ENCODE assay signal across 28 cellular contexts in the genomic region with DNA sequence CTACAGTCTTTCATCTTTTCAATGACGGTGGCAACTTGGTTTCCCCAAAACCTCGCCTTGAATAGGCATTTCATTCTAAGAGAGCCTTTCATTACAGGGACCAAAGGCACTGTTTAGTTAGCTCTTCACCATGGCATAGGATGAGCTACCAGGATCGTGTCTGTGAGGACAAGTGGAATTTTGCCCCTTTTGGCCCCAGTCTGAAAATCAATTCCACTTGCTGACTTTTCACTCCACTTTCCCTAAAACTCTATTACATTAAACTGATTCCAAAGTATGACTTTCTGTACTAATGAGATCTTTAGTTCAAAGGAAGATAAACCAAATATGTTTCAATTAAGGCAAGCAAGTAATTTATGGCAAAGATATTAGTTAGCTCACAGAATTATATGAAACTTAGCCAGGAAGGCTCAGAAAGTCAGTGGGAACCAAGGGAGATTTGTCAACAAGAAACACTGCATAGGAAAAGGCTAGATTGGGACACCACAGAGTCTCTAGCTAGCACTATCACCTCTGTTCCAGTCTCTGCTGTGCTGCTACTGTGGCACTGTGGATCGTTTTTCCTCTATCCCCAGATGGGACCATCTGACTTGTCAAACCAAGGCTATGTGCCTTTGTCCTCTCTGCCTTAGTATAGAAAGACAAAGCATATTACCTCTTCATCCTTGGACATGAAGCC.
"Had no signal": no experiment of that assay in that cellular context is flagged by ENCODE, and none has a peak within 500 bp of the region (broad histone marks: within the 10 kb centered on the region; RNA-seq: fewer than 3 reads in every experiment).

No MANE protein-coding gene starts in this region.

- H3K9me3 Mint-ChIP-seq: naive thymus-derived CD4-positive, alpha-beta T cell; nephron; neural progenitor cell; stimulated activated naive CD8-positive, alpha-beta T cell treated with anti-CD3 and anti-CD28 coated beads, Interleukin-15, amount 100 ng/mL, for 72 hours had no signal

- H3K36me3 Mint-ChIP-seq: naive thymus-derived CD4-positive, alpha-beta T cell; neural progenitor cell had no signal

- H3K4me2 ChIP-seq: neural progenitor cell had no signal

- ATAC-seq: foreskin keratinocyte; gastroesophageal sphincter; heart right ventricle; naive thymus-derived CD4-positive, alpha-beta T cell; stimulated activated naive CD8-positive, alpha-beta T cell treated with anti-CD3 and anti-CD28 coated beads, Interleukin-15, amount 100 ng/mL, for 72 hours had no signal

- FAIRE-seq: colon, endothelial cell of umbilical vein had no signal

- H3K4me3 Mint-ChIP-seq: immature natural killer cell; naive thymus-derived CD4-positive, alpha-beta T cell; nephron; neural progenitor cell; stimulated activated naive CD8-positive, alpha-beta T cell treated with anti-CD3 and anti-CD28 coated beads, Interleukin-15, amount 100 ng/mL, for 72 hours had no signal

- H3K27ac ChIP-seq: dorsolateral prefrontal cortex, esophagus muscularis mucosa, foreskin keratinocyte, gastroesophageal sphincter, heart right ventricle, neural progenitor cell, parathyroid adenoma, sigmoid colon, spleen, suprapubic skin, transverse colon, vagina had no signal

- H3K27ac Mint-ChIP-seq: immature natural killer cell; naive thymus-derived CD4-positive, alpha-beta T cell; nephron; neural progenitor cell; progenitor cell of endocrine pancreas; stimulated activated naive CD8-positive, alpha-beta T cell treated with anti-CD3 and anti-CD28 coated beads, Interleukin-15, amount 100 ng/mL, for 72 hours had no signal

- H3K4me3 ChIP-seq: dorsolateral prefrontal cortex, esophagus muscularis mucosa, gastroesophageal sphincter, heart right ventricle, neural progenitor cell, sigmoid colon, spleen, suprapubic skin, transverse colon, vagina had no signal

- H3K9me3 ChIP-seq: esophagus muscularis mucosa, gastroesophageal sphincter, heart right ventricle, sigmoid colon, spleen, suprapubic skin, transverse colon, vagina had no signal

- H3K9ac ChIP-seq: neural progenitor cell, parathyroid adenoma had no signal

- DNase-seq: dorsolateral prefrontal cortex; effector CD4-positive, alpha-beta T cell; foreskin keratinocyte; heart right ventricle; hypothalamus; immature natural killer cell; islet precursor cell; mammary epithelial cell; mesendoderm; midbrain; naive thymus-derived CD4-positive, alpha-beta T cell; sigmoid colon; spleen; stimulated activated CD4-positive, alpha-beta T cell treated with anti-CD3 and anti-CD28 coated beads, Interleukin-2, amount 100 ng/mL, for 48 hours; stimulated activated CD8-positive, alpha-beta memory T cell treated with anti-CD3 and anti-CD28 coated beads, Interleukin-4, amount 100 ng/mL, for 48 hours; stimulated activated naive CD4-positive, alpha-beta T cell; stimulated activated naive CD8-positive, alpha-beta T cell treated with anti-CD3 and anti-CD28 coated beads, Interleukin-15, amount 100 ng/mL, for 72 hours; transverse colon had no signal

- H3K4me1 ChIP-seq: esophagus muscularis mucosa, gastroesophageal sphincter, heart right ventricle, neural progenitor cell, parathyroid adenoma, sigmoid colon, spleen, suprapubic skin, transverse colon, vagina had no signal

- H3K27me3 ChIP-seq: dorsolateral prefrontal cortex, esophagus muscularis mucosa, foreskin keratinocyte, gastroesophageal sphincter, neural progenitor cell, sigmoid colon, suprapubic skin, transverse colon, vagina had no signal

- H3K36me3 ChIP-seq: esophagus muscularis mucosa, gastroesophageal sphincter, heart right ventricle, neural progenitor cell, sigmoid colon, spleen, suprapubic skin, transverse colon, vagina had no signal

- H2AFZ ChIP-seq: neural progenitor cell, parathyroid adenoma had no signal

- H3K4me1 Mint-ChIP-seq: immature natural killer cell; naive thymus-derived CD4-positive, alpha-beta T cell; stimulated activated naive CD8-positive, alpha-beta T cell treated with anti-CD3 and anti-CD28 coated beads, Interleukin-15, amount 100 ng/mL, for 72 hours had no signal

- H3K27me3 Mint-ChIP-seq: progenitor cell of endocrine pancreas had no signal

- H3K79me2 ChIP-seq: parathyroid adenoma had no signal
